In genomic region chr5:78537821-78538220, GRCh38 we compare ENCODE assay signal across 8 cellular contexts.
DNase-seq lines count a peak whose midpoint lies in the region; ATAC-seq, FAIRE-seq and TF ChIP-seq lines count a peak whose summit lies in the region.

No MANE protein-coding gene starts in this region.

- no peaks in the 10 kb centered on the region for H3K4me1 ChIP-seq in HepG2 (ENCODE audit: insufficient read depth, low read length)

- no peak overlapping the region for H3K27ac ChIP-seq in brain microvascular endothelial cell
- H3K27ac ChIP-seq in HepG2 (ENCODE audit: extremely low read length, insufficient read depth, low read length), result no peak overlapping the region

- POLR2A ChIA-PET in HepG2 (lab: Yijun Ruan, JAX), result no interaction called here

- TF ChIP-seq POLR2A in GM12891 (IDR thresholded peaks at IDR 0.05; ENCODE audit: low read depth, low read length) (no peak), HepG2 (IDR thresholded peaks at IDR 0.05; ENCODE audit: insufficient read depth in 1 of 2, low read depth in 2 of 2, low read length in 2 of 2) (no peak)

- H3K9me3 ChIP-seq in HepG2 (ENCODE audit: low read length), result no peaks in the 10 kb centered on the region

- H3K27me3 ChIP-seq in brain microvascular endothelial cell (replicated peaks) (no peaks in the 10 kb centered on the region), HepG2 (ENCODE audit: control insufficient read depth in 1 of 2, insufficient read depth in 2 of 2, low read length in 2 of 2) (no peaks in the 10 kb centered on the region)

- no TSS peak for BruUV-seq in HepG2 (replicated peaks; lab: Mats Ljungman, UMichigan)

- no peak overlapping the region for H2AFZ ChIP-seq in HepG2 (ENCODE audit: low read length)

- peak; percentile 31 for DNase-seq in 8988T
- peak; percentile 33 for DNase-seq in GM12891 (ENCODE audit: insufficient read length, low spot score)
- peak; percentile 28 for DNase-seq in NCI-H2029 (lab: John Stamatoyannopoulos, UW)
- peak; percentile 58 for DNase-seq in brain microvascular endothelial cell
- peak; percentile 22 for DNase-seq in HepG2 (ENCODE audit: low spot score)
- DNase-seq in RCC 7860 (ENCODE audit: low spot score), result no peak

- intact Hi-C loops in HepG2 (cut with micrococcal nuclease; ENCODE audit: unreplicated experiment), result loop anchor here (5.0 kb wide), 1 partner anchor 84 kb away; no protein-coding TSS in a partner anchor

- peak; percentile 51 for TF ChIP-seq RAD21 in HepG2 (CRISPR knock-in tag; IDR thresholded peaks at IDR 0.05)

- no peak overlapping the region for H3K4me3 ChIP-seq in brain microvascular endothelial cell (ENCODE audit: low read depth, low read length)
- H3K4me3 ChIP-seq in HepG2 (replicated peaks in 1 of 3; ENCODE audit: insufficient read depth in 1 of 3, low read depth in 2 of 3, low read length in 3 of 3), result no peak overlapping the region

- H3K4me2 ChIP-seq in HepG2 (ENCODE audit: low read depth, low read length), result no peak overlapping the region

- H3K79me2 ChIP-seq in HepG2 (ENCODE audit: insufficient read depth, low read length), result peaks cover 13% of the 10 kb centered on the region

- in situ Hi-C loops in brain microvascular endothelial cell (cut with HindIII; ENCODE audit: low pct_ligation_motif_present, low sequenced_read_pairs), result loop anchor here (25.0 kb wide), 1 partner anchor 99 kb away; the partner anchor contains the start of gene LHFPL2
- in situ Hi-C loops in HepG2 (cut with HindIII; ENCODE audit: extremely low pct_ligation_motif_present, low pct_unique_long_range_greater_than_20kb), result no loop called here

- peak; percentile 48 for FAIRE-seq in GM12891 (lab: Jason Lieb, UNC)
- FAIRE-seq in HepG2 (lab: Jason Lieb, UNC), result peak; percentile 58
- no peak for FAIRE-seq in RCC 7860 (lab: Jason Lieb, UNC)

- H3K36me3 ChIP-seq in brain microvascular endothelial cell (replicated peaks) (no peaks in the 10 kb centered on the region), HepG2 (replicated peaks in 1 of 2; ENCODE audit: control insufficient read depth in 1 of 2, insufficient read depth in 2 of 2, low read length in 2 of 2) (no peaks in the 10 kb centered on the region; a peak in 2 of 5 replicates)

- TF ChIP-seq CTCF in brain microvascular endothelial cell (IDR thresholded peaks at IDR 0.05; ENCODE audit: low read depth, low read length, missing control alignments) (peak; percentile 68), HepG2 (CRISPR knock-in tag; IDR thresholded peaks at IDR 0.05) (peak; percentile 69)

- peak; percentile 82 for ATAC-seq in HepG2
- ATAC-seq in GM18520 (IDR thresholded peaks at IDR 0.05; ENCODE audit: unreplicated experiment), result no peak
- no peak for ATAC-seq in HG03378 (IDR thresholded peaks at IDR 0.05; ENCODE audit: unreplicated experiment)

- 95% methylated on average over 5 of the region's 5 CpGs for whole genome bisulfite sequencing in HepG2 (ENCODE audit: low lambda C conversion rate)

- TF ChIP-seq EP300 in HepG2 (IDR thresholded peaks at IDR 0.05; ENCODE audit: low read depth in 2 of 2, low read length in 2 of 2) (no peak), HepG2 (CRISPR knock-in tag; IDR thresholded peaks at IDR 0.05; ENCODE audit: borderline replicate concordance) (no peak)

- H4K20me1 ChIP-seq in HepG2 (ENCODE audit: insufficient read depth, low read length), result no peaks in the 10 kb centered on the region

- no peak overlapping the region for H3K9ac ChIP-seq in HepG2 (ENCODE audit: insufficient read depth, low read depth, low read length)

- CTCF ChIA-PET in HepG2 (lab: Yijun Ruan, JAX; ENCODE audit: low intra/inter-chr PET ratio, low total read pairs), result interaction anchor here (2.1 kb wide), 1 partner anchor 89 kb away, joined by 9 read pairs; no protein-coding TSS in a partner anchor

TF ChIP-seq in GM12891, 5 proteins besides CTCF, POLR2A, EP300 and RAD21:
- TF ChIP-seq SPI1 (IDR thresholded peaks at IDR 0.05; ENCODE audit: low read depth, low read length), result 0 out of 2 replicates have a peak, but pooled peaks have one; percentile 39
- TF ChIP-seq POU2F2 (IDR thresholded peaks at IDR 0.05; ENCODE audit: low read depth, low read length), result no peak
- TF ChIP-seq POLR2AphosphoS5 (IDR thresholded peaks at IDR 0.05; ENCODE audit: low read depth, low read length), result no peak

TF ChIP-seq in HepG2, 621 proteins besides CTCF, POLR2A, EP300 and RAD21 (continues in another document):
- TF ChIP-seq DZIP1 (CRISPR knock-in tag; IDR thresholded peaks at IDR 0.05) (no peak), TEAD3 (CRISPR knock-in tag; optimal IDR thresholded peaks at IDR 0.05; ENCODE audit: borderline replicate concordance) (peak; percentile 9), ZNF253 (CRISPR knock-in tag; IDR thresholded peaks at IDR 0.05; ENCODE audit: borderline replicate concordance) (no peak), ZNF556 (CRISPR knock-in tag; IDR thresholded peaks at IDR 0.05; ENCODE audit: borderline replicate concordance) (no peak), ZNF562 (CRISPR knock-in tag; IDR thresholded peaks at IDR 0.05; ENCODE audit: borderline replicate concordance) (no peak), FOXM1 (CRISPR knock-in tag; IDR thresholded peaks at IDR 0.05) (no peak), ZNF142 (CRISPR knock-in tag; IDR thresholded peaks at IDR 0.05) (no peak), ZBTB7B (CRISPR knock-in tag; IDR thresholded peaks at IDR 0.05) (no peak), ZNF326 (CRISPR knock-in tag; IDR thresholded peaks at IDR 0.05; ENCODE audit: borderline replicate concordance) (no peak), ZNF747 (CRISPR knock-in tag; IDR thresholded peaks at IDR 0.05; ENCODE audit: borderline replicate concordance) (no peak), TRIM24 (CRISPR knock-in tag; IDR thresholded peaks at IDR 0.05) (no peak), ZSCAN21 (CRISPR knock-in tag; IDR thresholded peaks at IDR 0.05; ENCODE audit: borderline replicate concordance) (no peak)
